In genomic region chr19:29129148-29129547, GRCh38 we compare ENCODE assay signal across 23 cellular contexts.
DNase-seq lines count a peak whose midpoint lies in the region; ATAC-seq and TF ChIP-seq lines count a peak whose summit lies in the region.
"Had no signal": no experiment of that assay in that cellular context is flagged by ENCODE, and none has a peak within 500 bp of the region (broad histone marks: within the 10 kb centered on the region; RNA-seq: fewer than 3 reads in every experiment).

No MANE protein-coding gene starts in this region.

- H3K4me3 Mint-ChIP-seq in activated T-cell treated with anti-CD3 and anti-CD28 coated beads, Interleukin-2, amount 50 U/mL, for 4 hours: no peak overlapping the region
- H3K4me3 Mint-ChIP-seq: CD14-positive monocyte; CD4-positive, alpha-beta memory T cell; CD4-positive, CD25-positive, alpha-beta regulatory T cell; CD8-positive, alpha-beta memory T cell had no signal

- in situ Hi-C loops in KBM-7 (cut with MboI; ENCODE audit: low pct_unique_long_range_greater_than_20kb, low sequenced_read_pairs): no loop called here

- no peaks in the 10 kb centered on the region for H3K79me2 ChIP-seq in trophoblast cell (ENCODE audit: control insufficient read depth, insufficient read depth, low read length, poor library complexity)

- no peaks in the 10 kb centered on the region for H3K36me3 Mint-ChIP-seq in activated T-cell treated with anti-CD3 and anti-CD28 coated beads, Interleukin-2, amount 50 U/mL, for 4 hours (ENCODE audit: insufficient read depth)
- H3K36me3 Mint-ChIP-seq: CD14-positive monocyte; CD4-positive, alpha-beta memory T cell; CD4-positive, CD25-positive, alpha-beta regulatory T cell; CD8-positive, alpha-beta memory T cell had no signal

- no peak overlapping the region for H3K4me2 ChIP-seq in trophoblast cell (ENCODE audit: low read length)
- H3K4me2 ChIP-seq: BLaER1 had no signal

- TF ChIP-seq CTCF in coronary artery (IDR thresholded peaks at IDR 0.05): no peak

- H3K4me1 ChIP-seq in trophoblast cell (ENCODE audit: control insufficient read depth in 1 of 2, insufficient read depth in 2 of 2, low read length in 2 of 2): no peaks in the 10 kb centered on the region
- H3K4me1 ChIP-seq: BE2C, BLaER1 had no signal

- WGBS in trophoblast cell (ENCODE audit: extremely low coverage, insufficient coverage, insufficient read length): no CpG with 5 or more reads among the region's 13 CpGs

- peaks cover 2% of the 10 kb centered on the region for H3K27me3 Mint-ChIP-seq in activated T-cell treated with anti-CD3 and anti-CD28 coated beads, Interleukin-2, amount 50 U/mL, for 4 hours (ENCODE audit: low read depth)
- H3K27me3 Mint-ChIP-seq: CD4-positive, CD25-positive, alpha-beta regulatory T cell had no signal

- H3K14ac ChIP-seq in trophoblast cell (ENCODE audit: low read length): no peak overlapping the region

- H3K79me1 ChIP-seq in trophoblast cell (ENCODE audit: low read length): no peaks in the 10 kb centered on the region

- H3K4me3 ChIP-seq in coronary artery (no peak overlapping the region), trophoblast cell (ENCODE audit: low read depth, low read length) (peak overlapping the region; percentile 30)
- H3K4me3 ChIP-seq: BLaER1, GM12878 had no signal

- no peak overlapping the region for H2BK120ac ChIP-seq in trophoblast cell (ENCODE audit: insufficient read depth, low read length, poor library complexity)

- no peak overlapping the region for H2BK5ac ChIP-seq in trophoblast cell (ENCODE audit: low read depth, low read length, poor library complexity)

- H2AK5ac ChIP-seq in trophoblast cell (ENCODE audit: low read length): no peak overlapping the region

- no peak overlapping the region for H4K91ac ChIP-seq in trophoblast cell (ENCODE audit: low read depth, low read length)

- H2AFZ ChIP-seq in trophoblast cell (ENCODE audit: insufficient read depth, low read length, poor library complexity): no peak overlapping the region

- H3K9me3 Mint-ChIP-seq in activated T-cell treated with anti-CD3 and anti-CD28 coated beads, Interleukin-2, amount 50 U/mL, for 4 hours: peaks cover 13% of the 10 kb centered on the region

- no peak overlapping the region for H3K27ac ChIP-seq in coronary artery
- no peak overlapping the region for H3K27ac ChIP-seq in trophoblast cell (ENCODE audit: low read depth, low read length)
- H3K27ac ChIP-seq: BLaER1 had no signal

- no peak overlapping the region for H2BK12ac ChIP-seq in trophoblast cell (ENCODE audit: low read length)

- H3K27me3 ChIP-seq in trophoblast cell (ENCODE audit: insufficient read depth, low read length): no peaks in the 10 kb centered on the region
- H3K27me3 ChIP-seq: BE2C, BLaER1 had no signal

- H4K12ac ChIP-seq in trophoblast cell (ENCODE audit: low read depth, low read length): no peak overlapping the region

- H4K8ac ChIP-seq in trophoblast cell (ENCODE audit: low read depth, low read length): no peak overlapping the region

- no peaks in the 10 kb centered on the region for H3K4me1 Mint-ChIP-seq in activated T-cell treated with anti-CD3 and anti-CD28 coated beads, Interleukin-2, amount 50 U/mL, for 4 hours (ENCODE audit: low read depth)
- H3K4me1 Mint-ChIP-seq: CD14-positive monocyte; CD4-positive, alpha-beta memory T cell; CD4-positive, CD25-positive, alpha-beta regulatory T cell; CD8-positive, alpha-beta memory T cell had no signal

- peaks cover 46% of the 10 kb centered on the region for H3K9me3 ChIP-seq in trophoblast cell (ENCODE audit: insufficient read depth, low read depth, low read length)
- H3K9me3 ChIP-seq: BE2C had no signal

- no peak for ATAC-seq in activated T-cell treated with anti-CD3 and anti-CD28 coated beads, Interleukin-2, amount 50 U/mL, for 4 hours
- ATAC-seq: GM12878 had no signal

- H3K18ac ChIP-seq in trophoblast cell (ENCODE audit: low read length): no peak overlapping the region

- H3K23ac ChIP-seq in trophoblast cell (ENCODE audit: low read length): no peak overlapping the region

- no peak overlapping the region for H3K4ac ChIP-seq in trophoblast cell (ENCODE audit: low read depth, low read length)

- DNase-seq in coronary artery (ENCODE audit: low spot score): peak; percentile 64
- DNase-seq in trophoblast cell: no peak
- no peak for DNase-seq in activated CD4-positive, alpha-beta T cell treated with anti-CD3 and anti-CD28 coated beads, Interleukin-2, amount 50 U/mL, for 1 hour
- no peak for DNase-seq in KBM-7
- no peak for DNase-seq in activated T-cell treated with anti-CD3 and anti-CD28 coated beads, Interleukin-2, amount 50 U/mL, for 4 hours
- DNase-seq: 8988T; ACHN; BE2C; C1 segment of cervical spinal cord; CD4-positive, alpha-beta memory T cell; CD4-positive, CD25-positive, alpha-beta regulatory T cell; CD8-positive, alpha-beta memory T cell; COR-L47; DMS 273 treated with DMSO at 0.1 percent for 48 hours; DMS153; DMS53; DMS79; DND-41; EL; GDM1 had no signal

- H3K9ac ChIP-seq in trophoblast cell (ENCODE audit: low read length): no peak overlapping the region
- H3K9ac ChIP-seq: BLaER1 had no signal

- H3K36me3 ChIP-seq in trophoblast cell (ENCODE audit: control insufficient read depth in 1 of 2, insufficient read depth in 2 of 2, low read length in 2 of 2): no peaks in the 10 kb centered on the region
- H3K36me3 ChIP-seq: BE2C, BLaER1 had no signal
